In genomic region chr2:225064362-225064761, GRCh38 we compare ENCODE assay signal across 22 cellular contexts. TPM values are rescaled to one million over a fixed set of nuclear protein-coding genes. Genes with fewer than 3 reads are reported as not detected.
DNase-seq lines count a peak whose midpoint lies in the region; ATAC-seq and TF ChIP-seq lines count a peak whose summit lies in the region.
"Had no signal": no experiment of that assay in that cellular context is flagged by ENCODE, and none has a peak within 500 bp of the region (broad histone marks: within the 10 kb centered on the region; RNA-seq: fewer than 3 reads in every experiment).

No MANE protein-coding gene starts in this region.

- H3K36me3 ChIP-seq in naive thymus-derived CD4-positive, alpha-beta T cell (ENCODE audit: control insufficient read depth in 2 of 3, insufficient read depth in 3 of 3, low read length in 3 of 3), result no peaks in the 10 kb centered on the region
- H3K36me3 ChIP-seq in trophoblast cell (ENCODE audit: control insufficient read depth in 1 of 2, insufficient read depth in 2 of 2, low read length in 2 of 2), result no peaks in the 10 kb centered on the region
- H3K36me3 ChIP-seq: BE2C, esophagus muscularis mucosa, upper lobe of left lung had no signal

- H2AFZ ChIP-seq in trophoblast cell (ENCODE audit: insufficient read depth, low read length, poor library complexity), result no peak overlapping the region

- H3K27ac Mint-ChIP-seq in T-helper 2 cell treated with Interferon-gamma antibody and Interleukin-4, amounts not matched to agents 5 μg/mL and 100 μg/mL, for 36 hours, result peak overlapping the region; percentile 52
- H3K27ac Mint-ChIP-seq in naive thymus-derived CD4-positive, alpha-beta T cell, result peak overlapping the region in 8 of 9 donors; percentile 26 to 80 (median 61)
- H3K27ac Mint-ChIP-seq: progenitor cell of endocrine pancreas had no signal

- H4K12ac ChIP-seq in trophoblast cell (ENCODE audit: low read depth, low read length), result no peak overlapping the region

- no peak overlapping the region for H3K18ac ChIP-seq in trophoblast cell (ENCODE audit: low read length)

- POLR2A ChIA-PET in naive thymus-derived CD4-positive, alpha-beta T cell (lab: Charles Lee), result interaction anchor here (1.0 to 1.1 kb wide), 2 partner anchors 9 to 15 kb away, joined by 3 read pairs; no protein-coding TSS in a partner anchor

- intact Hi-C loops in naive thymus-derived CD4-positive, alpha-beta T cell (cut with micrococcal nuclease), result loop anchor here (1.0 to 2.0 kb wide), 2 partner anchors 8 to 20 kb away; no protein-coding TSS in a partner anchor

- no peak overlapping the region for H3K4ac ChIP-seq in trophoblast cell (ENCODE audit: low read depth, low read length)

- no peaks in the 10 kb centered on the region for H3K79me1 ChIP-seq in trophoblast cell (ENCODE audit: low read length)

- no peak overlapping the region for H3K14ac ChIP-seq in trophoblast cell (ENCODE audit: low read length)

- peaks cover 23% of the 10 kb centered on the region for H3K36me3 Mint-ChIP-seq in T-helper 2 cell treated with Interferon-gamma antibody and Interleukin-4, amounts not matched to agents 5 μg/mL and 100 μg/mL, for 36 hours (ENCODE audit: low read depth)
- peaks cover 13 to 31% (median 18%) of the 10 kb centered on the region in 5 donors for H3K36me3 Mint-ChIP-seq in naive thymus-derived CD4-positive, alpha-beta T cell

- H3K23ac ChIP-seq in trophoblast cell (ENCODE audit: low read length), result no peak overlapping the region

- WGBS in trophoblast cell (ENCODE audit: extremely low coverage, insufficient coverage, insufficient read length), result no CpG with 5 or more reads among the region's 2 CpGs

- no peak overlapping the region for H2BK120ac ChIP-seq in trophoblast cell (ENCODE audit: insufficient read depth, low read length, poor library complexity)

- no peak for TF ChIP-seq CTCF in GM20000 (IDR thresholded peaks at IDR 0.05; ENCODE audit: extremely low read depth, missing control alignments)

- peak overlapping the region; percentile 32 for H3K4me3 Mint-ChIP-seq in T-helper 2 cell treated with Interferon-gamma antibody and Interleukin-4, amounts not matched to agents 5 μg/mL and 100 μg/mL, for 36 hours
- peak overlapping the region; percentile 6 to 62 (median 40) for H3K4me3 Mint-ChIP-seq in naive thymus-derived CD4-positive, alpha-beta T cell

- H3K4me3 ChIP-seq in naive thymus-derived CD4-positive, alpha-beta T cell (ENCODE audit: low read length), result no peak overlapping the region
- H3K4me3 ChIP-seq in trophoblast cell (ENCODE audit: low read depth, low read length), result no peak overlapping the region
- H3K4me3 ChIP-seq: esophagus muscularis mucosa, K562, upper lobe of left lung had no signal

- H3K9me3 Mint-ChIP-seq in T-helper 2 cell treated with Interferon-gamma antibody and Interleukin-4, amounts not matched to agents 5 μg/mL and 100 μg/mL, for 36 hours, result peaks cover 32% of the 10 kb centered on the region
- H3K9me3 Mint-ChIP-seq in naive thymus-derived CD4-positive, alpha-beta T cell, result peaks cover 5 to 28% (median 14%) of the 10 kb centered on the region in 11 donors

- no peak overlapping the region for H2BK12ac ChIP-seq in trophoblast cell (ENCODE audit: low read length)

- no peaks in the 10 kb centered on the region for H3K27me3 ChIP-seq in naive thymus-derived CD4-positive, alpha-beta T cell (ENCODE audit: control insufficient read depth in 2 of 2, insufficient read depth in 2 of 2, low read length in 2 of 2)
- no peaks in the 10 kb centered on the region for H3K27me3 ChIP-seq in trophoblast cell (ENCODE audit: insufficient read depth, low read length)
- H3K27me3 ChIP-seq: BE2C, upper lobe of left lung had no signal

- no peaks in the 10 kb centered on the region for H3K9me3 ChIP-seq in naive thymus-derived CD4-positive, alpha-beta T cell (ENCODE audit: control insufficient read depth in 2 of 3, low read length in 3 of 3)
- H3K9me3 ChIP-seq in trophoblast cell (ENCODE audit: insufficient read depth, low read depth, low read length), result peaks cover 5% of the 10 kb centered on the region
- H3K9me3 ChIP-seq: BE2C, esophagus muscularis mucosa had no signal

- no peak overlapping the region for H4K8ac ChIP-seq in trophoblast cell (ENCODE audit: low read depth, low read length)

- CTCF ChIA-PET in naive thymus-derived CD4-positive, alpha-beta T cell (lab: Charles Lee), result no interaction called here

- H2BK5ac ChIP-seq in trophoblast cell (ENCODE audit: low read depth, low read length, poor library complexity), result no peak overlapping the region

- no peak overlapping the region for H4K91ac ChIP-seq in trophoblast cell (ENCODE audit: low read depth, low read length)

- H3K4me1 ChIP-seq in naive thymus-derived CD4-positive, alpha-beta T cell (ENCODE audit: control insufficient read depth in 2 of 2, insufficient read depth in 2 of 2, low read length in 2 of 2), result peaks cover 10 to 14% of the 10 kb centered on the region in 2 donors
- H3K4me1 ChIP-seq in trophoblast cell (ENCODE audit: control insufficient read depth in 1 of 2, insufficient read depth in 2 of 2, low read length in 2 of 2), result no peaks in the 10 kb centered on the region
- H3K4me1 ChIP-seq: BE2C, esophagus muscularis mucosa, upper lobe of left lung had no signal

- no peak for DNase-seq in activated CD4-positive, CD25-positive, alpha-beta regulatory T cell treated with anti-CD3 and anti-CD28 coated beads, Interleukin-2, amount 50 U/mL, for 72 hours
- DNase-seq in T-helper 2 cell treated with Interferon-gamma antibody and Interleukin-4, amounts not matched to agents 5 μg/mL and 100 μg/mL, for 36 hours (ENCODE audit: low spot score), result no peak
- no peak for DNase-seq in naive thymus-derived CD4-positive, alpha-beta T cell
- no peak for DNase-seq in trophoblast cell
- DNase-seq in GM20000 (ENCODE audit: low spot score), result no peak
- DNase-seq: 8988T; activated effector memory CD4-positive, alpha-beta T cell treated with anti-CD3 and anti-CD28 coated beads, Interleukin-2, amount 50 U/mL, for 16 hours; aorta; BE2C; GDM1; left cardiac atrium; NCI-H1048; NCI-H2081; NCI-H510A; RPMI8226; upper lobe of left lung had no signal

- H3K27me3 Mint-ChIP-seq in T-helper 2 cell treated with Interferon-gamma antibody and Interleukin-4, amounts not matched to agents 5 μg/mL and 100 μg/mL, for 36 hours (ENCODE audit: low read depth), result peaks cover 7% of the 10 kb centered on the region
- H3K27me3 Mint-ChIP-seq in naive thymus-derived CD4-positive, alpha-beta T cell, result no peaks in the 10 kb centered on the region
- H3K27me3 Mint-ChIP-seq: progenitor cell of endocrine pancreas had no signal

- no peak overlapping the region for H3K9ac ChIP-seq in trophoblast cell (ENCODE audit: low read length)

- H3K4me1 Mint-ChIP-seq in T-helper 2 cell treated with Interferon-gamma antibody and Interleukin-4, amounts not matched to agents 5 μg/mL and 100 μg/mL, for 36 hours (ENCODE audit: low read depth), result peaks cover 35% of the 10 kb centered on the region
- H3K4me1 Mint-ChIP-seq in naive thymus-derived CD4-positive, alpha-beta T cell, result peaks cover 11 to 42% (median 35%) of the 10 kb centered on the region in 7 donors

- peak; percentile 27 to 31 for ATAC-seq in activated CD4-positive, CD25-positive, alpha-beta regulatory T cell treated with anti-CD3 and anti-CD28 coated beads, Interleukin-2, amount 50 U/mL, for 24 hours
- ATAC-seq in GM18498 (IDR thresholded peaks at IDR 0.05; ENCODE audit: unreplicated experiment), result peak; percentile 74
- peak; percentile 24 for ATAC-seq in naive thymus-derived CD4-positive, alpha-beta T cell
- ATAC-seq in esophagus mucosa, result no peak
- ATAC-seq: K562, left cardiac atrium had no signal

- H2AK5ac ChIP-seq in trophoblast cell (ENCODE audit: low read length), result no peak overlapping the region

- no peak overlapping the region for H3K4me2 ChIP-seq in trophoblast cell (ENCODE audit: low read length)

- no peak overlapping the region for H3K27ac ChIP-seq in naive thymus-derived CD4-positive, alpha-beta T cell (ENCODE audit: low read depth, low read length)
- H3K27ac ChIP-seq in trophoblast cell (ENCODE audit: low read depth, low read length), result no peak overlapping the region
- H3K27ac ChIP-seq: esophagus muscularis mucosa, upper lobe of left lung had no signal

- no peaks in the 10 kb centered on the region for H3K79me2 ChIP-seq in trophoblast cell (ENCODE audit: control insufficient read depth, insufficient read depth, low read length, poor library complexity)

RNA-seq across cellular contexts. Expression of gene DOCK10, which starts 22.1 kb away (rescaled TPM):
- 100 to 1,000 TPM; 200 to 275 (median 231) TPM for total RNA-seq in naive thymus-derived CD4-positive, alpha-beta T cell
- polyA plus RNA-seq in naive thymus-derived CD4-positive, alpha-beta T cell, result 10 to 100 TPM; 64.2 to 71.2 TPM
- polyA plus RNA-seq in trophoblast cell (2013), result 0.04 and 0.08 TPM in 2 replicates
- 6.7 TPM for total RNA-seq in esophagus mucosa

Comparison
In these comparisons a context has a peak if more than half of its experiments do, and no peak if none do; other contexts are left out.
1. RNA of gene DOCK10, which starts 22.1 kb away (total RNA-seq): 200 to 275 TPM in naive thymus-derived CD4-positive, alpha-beta T cell; 6.7 TPM in esophagus mucosa (single experiment); every median in the first group is over 10 times any median in the second.